Comparison of ENCODE assay signal across 22 cellular contexts in genomic region chr11:76096552-76096951, GRCh38.
DNase-seq lines count a peak whose midpoint lies in the region; ATAC-seq, FAIRE-seq and TF ChIP-seq lines count a peak whose summit lies in the region.
"Had no signal": no experiment of that assay in that cellular context is flagged by ENCODE, and none has a peak within 500 bp of the region (broad histone marks: within the 10 kb centered on the region; RNA-seq: fewer than 3 reads in every experiment).

No MANE protein-coding gene starts in this region.

- CTCF ChIA-PET in A549 (lab: Yijun Ruan, JAX), result interaction anchor here (0.6 to 1.7 kb wide), 3 partner anchors 12 to 308 kb away, joined by 3 to 7 read pairs (median 3); no protein-coding TSS in a partner anchor
- CTCF ChIA-PET in HEK293 (lab: Yijun Ruan, JAX), result interaction anchor here (0.6 kb wide), 1 partner anchor 21 kb away, joined by 3 read pairs; no protein-coding TSS in a partner anchor

- H4K20me1 ChIP-seq in hepatocyte (ENCODE audit: insufficient read depth, poor library complexity, severe bottlenecking), result no peaks in the 10 kb centered on the region

- intact Hi-C loops in breast epithelium (cut with DNase I; ENCODE audit: low total_unique reads), result no loop called here

- DNase-seq in A549 (ENCODE audit: low read depth in 1 of 2, low spot score in 1 of 2), result peak in 1 of 2 experiments; percentile 7
- peak; percentile 19 to 60 for DNase-seq in breast epithelium (ENCODE audit: low spot score in 2 of 2)
- DNase-seq in hepatocyte (ENCODE audit: low spot score), result peak; percentile 19
- no peak for DNase-seq in activated CD4-positive, alpha-beta T cell treated with anti-CD3 and anti-CD28 coated beads, Interleukin-2, amount 50 U/mL, for 4 hours
- DNase-seq in NK-92 (lab: John Stamatoyannopoulos, UW; ENCODE audit: unreplicated experiment), result no peak
- DNase-seq in glutamatergic neuron, result no peak
- DNase-seq: CD4-positive, alpha-beta memory T cell; DMS79; GDM1; MG63; NCI-H1092; NCI-H1694; NCI-H226; NCI-H524 treated with DMSO at 0.1 percent for 48 hours; RPMI8226 had no signal

- TF ChIP-seq POLR2A in A549 (IDR thresholded peaks at IDR 0.05; ENCODE audit: low read length), result no peak
- no peak for TF ChIP-seq POLR2A in breast epithelium (IDR thresholded peaks at IDR 0.05)

- peaks cover 5% of the 10 kb centered on the region for H3K36me3 Mint-ChIP-seq in glutamatergic neuron (ENCODE audit: unreplicated experiment)

- peaks cover 13% of the 10 kb centered on the region for H3K79me2 ChIP-seq in hepatocyte

- 85% methylated on average over 6 of the region's 6 CpGs for WGBS in A549 (ENCODE audit: missing lambda C conversion rate)
- 78% methylated on average over 6 of the region's 6 CpGs for WGBS in hepatocyte (ENCODE audit: low lambda C conversion rate, missing lambda C conversion rate)

- no peak overlapping the region for H3K4me3 ChIP-seq in A549
- H3K4me3 ChIP-seq in HEK293 (ENCODE audit: low read depth, low read length), result no peak overlapping the region
- H3K4me3 ChIP-seq in breast epithelium, result no peak overlapping the region
- H3K4me3 ChIP-seq in hepatocyte, result no peak overlapping the region
- H3K4me3 ChIP-seq: GM12878, MG63 had no signal

- peak overlapping the region; percentile 16; the same call in 1 of the 3 replicates for H3K4me2 ChIP-seq in A549
- no peak overlapping the region for H3K4me2 ChIP-seq in hepatocyte

- peaks cover 3% of the 10 kb centered on the region for H3K27me3 Mint-ChIP-seq in glutamatergic neuron (ENCODE audit: unreplicated experiment)
- H3K27me3 Mint-ChIP-seq: B cell; CD4-positive, alpha-beta memory T cell had no signal

- TF ChIP-seq CTCF in A549 (IDR thresholded peaks at IDR 0.05) (no peak), HEK293 (tag by site-specific recombination; IDR thresholded peaks at IDR 0.05) (no peak), breast epithelium (IDR thresholded peaks at IDR 0.05) (no peak), hepatocyte (IDR thresholded peaks at IDR 0.05; ENCODE audit: poor library complexity) (no peak), glutamatergic neuron (IDR thresholded peaks at IDR 0.05; ENCODE audit: partially characterized antibody, unreplicated experiment) (no peak)

- POLR2A ChIA-PET in A549 (lab: Yijun Ruan, JAX), result no interaction called here
- POLR2A ChIA-PET in HEK293 (lab: Yijun Ruan, JAX), result no interaction called here

- peak overlapping the region in 1 of 2 experiments; percentile 62; a peak in 3 of 6 replicates for H3K27ac ChIP-seq in A549
- no peak overlapping the region for H3K27ac ChIP-seq in HEK293 (ENCODE audit: extremely low read depth, low read depth, low read length)
- no peak overlapping the region for H3K27ac ChIP-seq in breast epithelium
- H3K27ac ChIP-seq in hepatocyte, result no peak overlapping the region

- TF ChIP-seq EP300 in A549 (IDR thresholded peaks at IDR 0.05), result no peak

- no peak for TF ChIP-seq RAD21 in A549 (conservative IDR thresholded peaks at IDR 0.05 in 1 of 2, IDR thresholded peaks at IDR 0.05 in 1 of 2)

- no peaks in the 10 kb centered on the region for H3K9me3 Mint-ChIP-seq in glutamatergic neuron (ENCODE audit: unreplicated experiment)

- no peaks in the 10 kb centered on the region for H3K9me2 ChIP-seq in hepatocyte (replicated peaks; ENCODE audit: insufficient read depth)

- no peaks in the 10 kb centered on the region for H3K36me3 ChIP-seq in HEK293 (ENCODE audit: control insufficient read depth in 2 of 2, insufficient read depth in 1 of 2, low read length in 2 of 2)
- H3K36me3 ChIP-seq in breast epithelium, result no peaks in the 10 kb centered on the region
- H3K36me3 ChIP-seq in hepatocyte (replicated peaks; ENCODE audit: insufficient read depth, low read depth), result no peaks in the 10 kb centered on the region
- H3K36me3 ChIP-seq: MG63 had no signal

- ATAC-seq in A549 (no peak), HG02938 (IDR thresholded peaks at IDR 0.05; ENCODE audit: unreplicated experiment) (no peak)
- ATAC-seq: GM12878 had no signal

- FAIRE-seq in A549 (lab: Jason Lieb, UNC), result no peak
- FAIRE-seq: D721Med, GM12878, GM18507, H1 had no signal

- H3K27me3 ChIP-seq in breast epithelium (no peaks in the 10 kb centered on the region), hepatocyte (no peaks in the 10 kb centered on the region)
- H3K27me3 ChIP-seq: MG63 had no signal

- no peak overlapping the region for H2AFZ ChIP-seq in hepatocyte

- H3K9me3 ChIP-seq in A549 (no peaks in the 10 kb centered on the region), HEK293 (ENCODE audit: control insufficient read depth, insufficient read depth, low read depth, low read length) (no peaks in the 10 kb centered on the region), breast epithelium (no peaks in the 10 kb centered on the region), hepatocyte (ENCODE audit: low read depth) (no peaks in the 10 kb centered on the region)
- H3K9me3 ChIP-seq: MG63 had no signal

- no peaks in the 10 kb centered on the region for H3K4me1 Mint-ChIP-seq in glutamatergic neuron (ENCODE audit: low read depth, unreplicated experiment)

- H3K4me3 Mint-ChIP-seq in glutamatergic neuron (ENCODE audit: unreplicated experiment), result no peak overlapping the region
- H3K4me3 Mint-ChIP-seq: B cell; CD4-positive, alpha-beta memory T cell had no signal

- peaks cover 11% of the 10 kb centered on the region; the same call in 2 of the 3 replicates for H3K4me1 ChIP-seq in A549
- no peaks in the 10 kb centered on the region for H3K4me1 ChIP-seq in HEK293 (ENCODE audit: control insufficient read depth, insufficient read depth, low read length)
- no peaks in the 10 kb centered on the region for H3K4me1 ChIP-seq in breast epithelium
- H3K4me1 ChIP-seq in hepatocyte (ENCODE audit: insufficient read depth), result no peaks in the 10 kb centered on the region

- H3K27ac Mint-ChIP-seq in glutamatergic neuron (ENCODE audit: unreplicated experiment), result no peak overlapping the region
- H3K27ac Mint-ChIP-seq: B cell; CD4-positive, alpha-beta memory T cell had no signal

TF ChIP-seq in A549, 52 proteins besides CTCF, POLR2A, EP300 and RAD21:
- no peak for TF ChIP-seq ZC3H11A (IDR thresholded peaks at IDR 0.05)
- TF ChIP-seq, protein P1, sequence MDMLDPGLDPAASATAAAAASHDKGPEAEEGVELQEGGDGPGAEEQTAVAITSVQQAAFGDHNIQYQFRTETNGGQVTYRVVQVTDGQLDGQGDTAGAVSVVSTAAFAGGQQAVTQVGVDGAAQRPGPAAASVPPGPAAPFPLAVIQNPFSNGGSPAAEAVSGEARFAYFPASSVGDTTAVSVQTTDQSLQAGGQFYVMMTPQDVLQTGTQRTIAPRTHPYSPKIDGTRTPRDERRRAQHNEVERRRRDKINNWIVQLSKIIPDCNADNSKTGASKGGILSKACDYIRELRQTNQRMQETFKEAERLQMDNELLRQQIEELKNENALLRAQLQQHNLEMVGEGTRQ (IDR thresholded peaks at IDR 0.05), result no peak
- TF ChIP-seq TP53 (CRISPR knock-in tag; IDR thresholded peaks at IDR 0.05), result no peak

TF ChIP-seq in HEK293, 187 proteins besides CTCF, POLR2A, EP300 and RAD21:
- TF ChIP-seq SP7 (tag by site-specific recombination; IDR thresholded peaks at IDR 0.05) (no peak), SCRT2 (tag by site-specific recombination; IDR thresholded peaks at IDR 0.05) (peak; percentile 52; the same call in 1 of the 2 replicates)

Comparison
In these comparisons a context has a peak if more than half of its experiments do, and no peak if none do; other contexts are left out.
1. DNase-seq: peak in breast epithelium (2 of 2) and hepatocyte (single experiment); none in activated CD4-positive, alpha-beta T cell treated with anti-CD3 and anti-CD28 coated beads, Interleukin-2, amount 50 U/mL, for 4 hours (0 of 2), NK-92 (single experiment) and glutamatergic neuron (single experiment).